ENCODE assay signal across 1 cellular context in genomic region chr2:10400002-10400401, GRCh38.
TF ChIP-seq lines count a peak whose summit lies in the region.

No MANE protein-coding gene starts in this region.

TF ChIP-seq in endothelial cell of umbilical vein, 7 proteins besides CTCF, POLR2A, EP300 and RAD21 (continued from another document):
- TF ChIP-seq MYC (IDR thresholded peaks at IDR 0.05; ENCODE audit: low read depth, low read length) (no peak), GATA2 (IDR thresholded peaks at IDR 0.05; ENCODE audit: insufficient read depth, insufficient read length, low read depth, low read length) (no peak)
